In the genomic region with DNA sequence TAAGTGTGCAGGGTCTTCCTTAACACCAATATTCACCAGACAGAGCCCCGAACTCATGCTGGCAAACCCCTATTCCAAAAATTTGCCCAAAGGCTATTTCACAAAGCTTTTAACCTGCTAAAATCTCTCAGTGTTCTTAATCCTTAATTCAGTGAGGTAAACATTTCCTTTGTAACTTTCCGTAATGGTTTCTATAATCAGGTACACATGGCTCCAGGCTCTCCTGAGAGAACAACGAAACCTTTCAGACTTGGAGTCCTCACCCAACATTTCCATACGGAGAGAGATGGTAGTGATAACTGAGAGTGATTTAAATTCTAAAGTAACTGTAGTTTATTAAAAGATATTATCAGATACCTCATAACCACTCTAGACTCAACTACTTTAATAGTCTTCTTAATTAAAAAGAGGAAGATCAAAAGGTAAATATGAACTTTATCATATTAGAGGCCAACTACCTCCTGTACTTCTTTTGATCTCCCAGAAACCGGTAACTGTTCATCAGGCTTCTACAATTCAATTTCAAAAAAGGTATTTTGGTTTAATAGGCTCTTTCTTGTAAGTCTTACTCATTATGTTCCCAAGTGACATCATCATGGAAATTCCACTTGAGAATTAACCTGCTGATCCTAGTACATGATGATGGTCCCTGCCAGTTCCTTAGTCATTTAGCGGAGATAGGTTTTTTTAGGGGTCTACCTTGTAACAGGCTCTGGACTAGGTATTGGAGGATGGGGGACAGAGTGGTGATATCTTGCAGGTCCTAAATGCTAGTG, we compare ENCODE assay signal across 19 cellular contexts.
DNase-seq lines count a peak whose midpoint lies in the region; ATAC-seq and TF ChIP-seq lines count a peak whose summit lies in the region.
"Had no signal": no experiment of that assay in that cellular context is flagged by ENCODE, and none has a peak within 500 bp of the region (broad histone marks: within the 10 kb centered on the region; RNA-seq: fewer than 3 reads in every experiment).

No MANE protein-coding gene starts in this region.

- no peaks in the 10 kb centered on the region for H3K27me3 ChIP-seq in foreskin keratinocyte
- H3K27me3 ChIP-seq: BLaER1 had no signal

- no peaks in the 10 kb centered on the region for H3K4me1 ChIP-seq in foreskin keratinocyte
- H3K4me1 ChIP-seq: BLaER1 had no signal

- no peaks in the 10 kb centered on the region for H3K9me3 Mint-ChIP-seq in nephron
- H3K9me3 Mint-ChIP-seq: CD8-positive, alpha-beta memory T cell had no signal

- DNase-seq in ELR (ENCODE audit: low read depth) (peak; percentile 13), NCI-H526 treated with DMSO at 0.1 percent for 48 hours (lab: John Stamatoyannopoulos, UW) (peak; percentile 96), foreskin keratinocyte (no peak), H4 (ENCODE audit: low spot score) (no peak)
- no peak for DNase-seq in activated effector memory CD4-positive, alpha-beta T cell treated with anti-CD3 and anti-CD28 coated beads, Interleukin-2, amount 50 U/mL, for 16 hours
- DNase-seq: CD8-positive, alpha-beta memory T cell; DMS79; GDM1; H7; NCI-H1417 treated with DMSO at 0.1 percent for 48 hours; NCI-H1930; NCI-H82; Right ventricle myocardium superior had no signal

- H3K27me3 Mint-ChIP-seq in nephron (ENCODE audit: low read depth), result no peaks in the 10 kb centered on the region

- no peak for TF ChIP-seq CTCF in foreskin keratinocyte (conservative IDR thresholded peaks at IDR 0.05)
- TF ChIP-seq CTCF in nephron (IDR thresholded peaks at IDR 0.05; ENCODE audit: unreplicated experiment in 3 of 3), result no peak

- ATAC-seq in foreskin keratinocyte (peak; percentile 52), HG03521 (IDR thresholded peaks at IDR 0.05; ENCODE audit: unreplicated experiment) (no peak), GM18519 (IDR thresholded peaks at IDR 0.05; ENCODE audit: low FRiP score, unreplicated experiment) (no peak)
- ATAC-seq: K562 had no signal

- no peak overlapping the region for H3K27ac ChIP-seq in foreskin keratinocyte
- H3K27ac ChIP-seq: BLaER1, HL-60 had no signal

- peak overlapping the region; percentile 10 to 78 (median 60) for H3K27ac Mint-ChIP-seq in nephron
- H3K27ac Mint-ChIP-seq: CD8-positive, alpha-beta memory T cell had no signal

- no peak overlapping the region for H3K4me3 Mint-ChIP-seq in nephron
- H3K4me3 Mint-ChIP-seq: CD8-positive, alpha-beta memory T cell had no signal

- H3K4me1 Mint-ChIP-seq in nephron, result no peaks in the 10 kb centered on the region
- H3K4me1 Mint-ChIP-seq: CD8-positive, alpha-beta memory T cell had no signal

- H3K36me3 Mint-ChIP-seq in nephron (ENCODE audit: low read depth), result peaks cover 70% of the 10 kb centered on the region
- H3K36me3 Mint-ChIP-seq: CD8-positive, alpha-beta memory T cell had no signal

Comparison
In these comparisons a context has a peak if more than half of its experiments do, and no peak if none do; other contexts are left out.
1. DNase-seq: peak in ELR (single experiment) and NCI-H526 treated with DMSO at 0.1 percent for 48 hours (single experiment); none in foreskin keratinocyte (0 of 2), H4 (single experiment) and activated effector memory CD4-positive, alpha-beta T cell treated with anti-CD3 and anti-CD28 coated beads, Interleukin-2, amount 50 U/mL, for 16 hours (single experiment).